Comparison of ENCODE assay signal across 9 cellular contexts in genomic region chr1:27656157-27656893, GRCh38. TPM values are rescaled to one million over a fixed set of nuclear protein-coding genes. Genes with fewer than 3 reads are reported as not detected.
DNase-seq lines count a peak whose midpoint lies in the region; ATAC-seq lines count a peak whose summit lies in the region.
"Had no signal": no experiment of that assay in that cellular context is flagged by ENCODE, and none has a peak within 500 bp of the region (broad histone marks: within the 10 kb centered on the region; RNA-seq: fewer than 3 reads in every experiment).

No MANE protein-coding gene starts in this region.

- no peak for ATAC-seq in activated CD8-positive, alpha-beta memory T cell treated with anti-CD3 and anti-CD28 coated beads, Interleukin-2, amount 10 ng/mL, durations not matched to agents 7 days and 5 days
- no peak for ATAC-seq in HG02588 (IDR thresholded peaks at IDR 0.05; ENCODE audit: unreplicated experiment)

- H3K36me3 ChIP-seq in NT2/D1 (ENCODE audit: insufficient read depth, insufficient read length, low read length) = no peaks in the 10 kb centered on the region

- peak; percentile 53 for DNase-seq in NCI-H2029 (lab: John Stamatoyannopoulos, UW)
- no peak for DNase-seq in NCI-H2029 treated with DMSO at 0.1 percent for 48 hours (lab: John Stamatoyannopoulos, UW)
- DNase-seq in NT2/D1 (ENCODE audit: low read depth, low spot score) = peak; percentile 94
- peak; percentile 72 for DNase-seq in fibroblast of gingiva (ENCODE audit: low read depth)
- no peak for DNase-seq in activated CD8-positive, alpha-beta memory T cell treated with anti-CD3 and anti-CD28 coated beads, Interleukin-2, amount 10 ng/mL, durations not matched to agents 7 days and 5 days
- no peak for DNase-seq in anterior cingulate cortex (lab: John Stamatoyannopoulos, UW)

- H3K27ac Mint-ChIP-seq in activated CD8-positive, alpha-beta memory T cell treated with anti-CD3 and anti-CD28 coated beads, Interleukin-2, amount 10 ng/mL, durations not matched to agents 7 days and 5 days = no peak overlapping the region

- H3K9me3 ChIP-seq in NT2/D1 (ENCODE audit: insufficient read depth, low read length) = no peaks in the 10 kb centered on the region

- no peaks in the 10 kb centered on the region for H3K36me3 Mint-ChIP-seq in activated CD8-positive, alpha-beta memory T cell treated with anti-CD3 and anti-CD28 coated beads, Interleukin-2, amount 10 ng/mL, durations not matched to agents 7 days and 5 days

- H3K27me3 Mint-ChIP-seq in activated CD8-positive, alpha-beta memory T cell treated with anti-CD3 and anti-CD28 coated beads, Interleukin-2, amount 10 ng/mL, durations not matched to agents 7 days and 5 days = no peaks in the 10 kb centered on the region

- H3K9me3 Mint-ChIP-seq in activated CD8-positive, alpha-beta memory T cell treated with anti-CD3 and anti-CD28 coated beads, Interleukin-2, amount 10 ng/mL, durations not matched to agents 7 days and 5 days (ENCODE audit: low read depth) = no peaks in the 10 kb centered on the region
- H3K9me3 Mint-ChIP-seq: T-helper 1 cell treated with Interleukin-12 subunit alpha and Interleukin-12 subunit beta and Interleukin-4 antibody, amounts not matched to agents 30 μg/mL and 1 μg/mL, for 36 hours had no signal

- H3K27me3 ChIP-seq in NT2/D1 (ENCODE audit: insufficient read depth, insufficient read length) = peaks cover 9% of the 10 kb centered on the region

- H3K4me1 Mint-ChIP-seq in activated CD8-positive, alpha-beta memory T cell treated with anti-CD3 and anti-CD28 coated beads, Interleukin-2, amount 10 ng/mL, durations not matched to agents 7 days and 5 days = peaks cover 27% of the 10 kb centered on the region

- H3K27ac ChIP-seq in skin epidermis = peak overlapping the region in 18 of 21 experiments; percentile 15 to 84 (median 71)

- CTCF ChIA-PET in activated CD8-positive, alpha-beta memory T cell treated with anti-CD3 and anti-CD28 coated beads, Interleukin-2, amount 10 ng/mL, durations not matched to agents 7 days and 5 days (lab: Charles Lee) = interaction anchor here (0.9 to 2.7 kb wide), 9 partner anchors 9 to 355 kb away, joined by 3 to 10 read pairs (median 6); no protein-coding TSS in a partner anchor

- H3K4me3 ChIP-seq in NT2/D1 (ENCODE audit: insufficient read length, low read depth) (no peak overlapping the region), skin epidermis (no peak overlapping the region)

- peaks cover 23% of the 10 kb centered on the region for H3K4me1 ChIP-seq in NT2/D1 (ENCODE audit: insufficient read depth, insufficient read length)

- no peak overlapping the region for H3K4me3 Mint-ChIP-seq in activated CD8-positive, alpha-beta memory T cell treated with anti-CD3 and anti-CD28 coated beads, Interleukin-2, amount 10 ng/mL, durations not matched to agents 7 days and 5 days
- H3K4me3 Mint-ChIP-seq: T-helper 1 cell treated with Interleukin-12 subunit alpha and Interleukin-12 subunit beta and Interleukin-4 antibody, amounts not matched to agents 30 μg/mL and 1 μg/mL, for 36 hours had no signal

- no peak overlapping the region for H3K9ac ChIP-seq in NT2/D1 (ENCODE audit: insufficient read length, low read depth)

RNA-seq across cellular contexts. Expression of gene IFI6, which starts 15.7 kb away (rescaled TPM):
- total RNA-seq in activated CD8-positive, alpha-beta memory T cell treated with anti-CD3 and anti-CD28 coated beads, Interleukin-2, amount 10 ng/mL, durations not matched to agents 7 days and 5 days = 1,000 to 10,000 TPM in 1 of 2 experiments, 100 to 1,000 TPM in 1; 461 to 1,077 TPM

RNA-seq across cellular contexts. Expression of gene FGR, which starts 21.3 kb away (rescaled TPM):
- total RNA-seq in activated CD8-positive, alpha-beta memory T cell treated with anti-CD3 and anti-CD28 coated beads, Interleukin-2, amount 10 ng/mL, durations not matched to agents 7 days and 5 days = 1 to 10 TPM in 1 of 2 experiments, under 1 TPM in 1; 0.30 to 1.8 TPM

RNA-seq across cellular contexts. Expression of gene AHDC1, which starts 52.4 kb away (rescaled TPM):
- 10 to 100 TPM; 15.8 to 18.5 TPM for total RNA-seq in activated CD8-positive, alpha-beta memory T cell treated with anti-CD3 and anti-CD28 coated beads, Interleukin-2, amount 10 ng/mL, durations not matched to agents 7 days and 5 days

Comparison
In these comparisons a context has a peak if more than half of its experiments do, and no peak if none do; other contexts are left out.
1. DNase-seq: peak in NCI-H2029 (single experiment), NT2/D1 (single experiment) and fibroblast of gingiva (single experiment); none in NCI-H2029 treated with DMSO at 0.1 percent for 48 hours (single experiment), activated CD8-positive, alpha-beta memory T cell treated with anti-CD3 and anti-CD28 coated beads, Interleukin-2, amount 10 ng/mL, durations not matched to agents 7 days and 5 days (single experiment) and anterior cingulate cortex (0 of 58).